ENCODE assay signal across 17 cellular contexts in the genomic region with DNA sequence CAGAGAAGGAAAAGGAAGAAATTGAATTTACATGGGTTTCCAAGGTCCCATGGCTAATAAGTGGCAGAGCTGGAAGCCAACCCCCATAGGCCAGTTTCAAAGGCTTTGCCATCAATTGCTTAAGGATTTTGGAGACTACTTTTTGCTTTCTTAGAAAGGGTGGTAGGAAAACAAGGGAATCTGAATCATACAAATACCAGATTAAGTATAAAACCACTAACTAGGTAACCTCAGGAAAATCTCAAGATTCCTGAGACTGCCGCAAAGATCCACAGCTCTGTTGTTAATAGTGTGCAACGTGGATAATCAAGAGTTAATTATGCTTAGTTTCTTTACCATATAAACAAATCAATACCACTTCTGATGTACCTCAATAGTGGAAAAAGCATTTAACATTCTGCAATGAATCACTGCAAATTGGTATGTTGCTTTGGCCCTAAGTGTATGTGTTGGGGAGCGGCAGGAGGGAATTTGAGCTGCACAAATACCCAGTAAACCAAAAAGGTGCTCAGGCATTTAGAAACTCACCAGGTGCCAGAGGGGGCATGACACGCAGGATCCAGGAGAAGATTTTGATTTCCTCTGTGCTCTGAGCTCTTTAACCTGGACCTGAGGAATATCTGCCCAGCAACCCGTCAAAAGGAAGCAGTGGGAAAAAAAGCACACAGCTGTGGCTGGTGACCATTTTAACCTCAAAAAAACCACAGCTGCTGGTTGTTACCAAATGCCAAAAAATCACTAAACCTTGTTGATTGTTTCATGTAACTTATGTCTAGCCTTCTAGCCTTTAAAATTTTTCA. TPM values are rescaled to one million over a fixed set of nuclear protein-coding genes. Genes with fewer than 3 reads are reported as not detected.
DNase-seq lines count a peak whose midpoint lies in the region; ATAC-seq, FAIRE-seq and TF ChIP-seq lines count a peak whose summit lies in the region.
"Had no signal": no experiment of that assay in that cellular context is flagged by ENCODE, and none has a peak within 500 bp of the region (broad histone marks: within the 10 kb centered on the region; RNA-seq: fewer than 3 reads in every experiment).

No MANE protein-coding gene starts in this region.

- no peak overlapping the region for H3K27ac ChIP-seq in pancreas
- H3K27ac ChIP-seq: sigmoid colon had no signal

- 59 to 66% methylated on average over 5 of the region's 5 CpGs for WGBS in pancreas, 2 donors

- peaks cover 0 to 15% (median 7%) of the 10 kb centered on the region in 3 donors for H3K4me1 ChIP-seq in pancreas

- no peaks in the 10 kb centered on the region for H3K36me3 ChIP-seq in pancreas
- H3K36me3 ChIP-seq: heart right ventricle, sigmoid colon had no signal

- intact Hi-C loops in pancreas (cut with DNase I) = no loop called here
- intact Hi-C loops in posterior vena cava (cut with DNase I) = loop anchor here (5.0 to 10.0 kb wide), 2 partner anchors 391 to 399 kb away; no protein-coding TSS in a partner anchor

- TF ChIP-seq POLR2A in NB4 (IDR thresholded peaks at IDR 0.05; ENCODE audit: extremely low read depth, insufficient read length) = no peak

- ATAC-seq in pancreas (peak; percentile 21 to 50 (median 40)), GM18873 (IDR thresholded peaks at IDR 0.05; ENCODE audit: low FRiP score, unreplicated experiment) (no peak), GM19324 (IDR thresholded peaks at IDR 0.05; ENCODE audit: low FRiP score, unreplicated experiment) (no peak)
- ATAC-seq: T-cell had no signal

- H3K9me3 ChIP-seq in pancreas = no peaks in the 10 kb centered on the region
- H3K9me3 ChIP-seq: heart right ventricle, sigmoid colon had no signal

- peak; percentile 23 for DNase-seq in GF-D8 (lab: John Stamatoyannopoulos, UW)
- DNase-seq in NB4 (ENCODE audit: low read depth) = peak; percentile 55
- DNase-seq in choroid plexus epithelial cell (ENCODE audit: low read depth) = peak; percentile 85
- no peak for DNase-seq in pancreas
- no peak for DNase-seq in posterior vena cava (ENCODE audit: low spot score)
- no peak for DNase-seq in activated CD8-positive, alpha-beta memory T cell treated with anti-CD3 and anti-CD28 coated beads for 24 hours
- DNase-seq: DMS153; effector memory CD4-positive, alpha-beta T cell; heart right ventricle; Karpas-422; NCI-H748 treated with DMSO at 0.1 percent for 48 hours; sigmoid colon; T-cell had no signal

- TF ChIP-seq CTCF in NB4 (IDR thresholded peaks at IDR 0.05; ENCODE audit: low read depth, low read length) (no peak), choroid plexus epithelial cell (conservative IDR thresholded peaks at IDR 0.05; ENCODE audit: low read depth, low read length) (no peak), pancreas (IDR thresholded peaks at IDR 0.05) (no peak)

- FAIRE-seq in pancreas (lab: Jason Lieb, UNC) = no peak

- no peaks in the 10 kb centered on the region for H3K27me3 ChIP-seq in pancreas
- H3K27me3 ChIP-seq: sigmoid colon had no signal

- no peak overlapping the region for H3K4me3 ChIP-seq in NB4 (ENCODE audit: low read depth, low read length)
- H3K4me3 ChIP-seq in choroid plexus epithelial cell (ENCODE audit: low read depth, low read length) = no peak overlapping the region
- no peak overlapping the region for H3K4me3 ChIP-seq in pancreas
- H3K4me3 ChIP-seq: heart right ventricle, sigmoid colon had no signal

RNA-seq across cellular contexts. Expression of a gene that starts 22.0 kb away (rescaled TPM):
- total RNA-seq in pancreas = 10 to 100 TPM in 4 of 6 donors, 1 to 10 TPM in 2; 2.7 to 83.7 (median 19.9) TPM
- 10 to 100 TPM in 1 of 2 donors, 1 to 10 TPM in 1; 9.1 to 20.7 TPM for polyA plus RNA-seq in pancreas
- total RNA-seq in posterior vena cava = under 1 TPM; 0.14 to 0.42 TPM
- total RNA-seq: activated naive CD4-positive, alpha-beta T cell treated with anti-CD3 and anti-CD28 coated beads, Interleukin-2, amount 50 U/mL, for 72 hours; mononuclear cell; sigmoid colon had no signal
- polyA plus RNA-seq: sigmoid colon had no signal

RNA-seq across cellular contexts. Expression of a gene that starts 37.5 kb away (rescaled TPM):
- total RNA-seq in pancreas = under 1 TPM in 5 of 6 donors, not detected in 1; 0.08 to 0.23 (median 0.16) TPM
- under 1 TPM; 0.02 to 0.04 TPM for polyA plus RNA-seq in pancreas
- total RNA-seq in posterior vena cava = 1 to 10 TPM; 1.3 to 1.9 TPM
- total RNA-seq: activated naive CD4-positive, alpha-beta T cell treated with anti-CD3 and anti-CD28 coated beads, Interleukin-2, amount 50 U/mL, for 72 hours; T-cell had no signal

Comparison
In these comparisons a context has a peak if more than half of its experiments do, and no peak if none do; other contexts are left out.
1. DNase-seq: peak in GF-D8 (single experiment), NB4 (single experiment) and choroid plexus epithelial cell (single experiment); none in pancreas (0 of 6), posterior vena cava (single experiment) and activated CD8-positive, alpha-beta memory T cell treated with anti-CD3 and anti-CD28 coated beads for 24 hours (single experiment).
2. ATAC-seq: peak in pancreas (4 of 4); none in GM18873 (single experiment) and GM19324 (single experiment).
3. intact Hi-C loops: an anchor here in posterior vena cava (5.0 to 10.0 kb wide); none called in pancreas.